ENCODE assay signal across 31 cellular contexts in genomic region chr10:106500585-106501525, GRCh38.
DNase-seq lines count a peak whose midpoint lies in the region; ATAC-seq, FAIRE-seq and TF ChIP-seq lines count a peak whose summit lies in the region.
"Had no signal": no experiment of that assay in that cellular context is flagged by ENCODE, and none has a peak within 500 bp of the region (broad histone marks: within the 10 kb centered on the region; RNA-seq: fewer than 3 reads in every experiment).

No MANE protein-coding gene starts in this region.

- H3K18ac ChIP-seq in neuronal stem cell (ENCODE audit: low read length): no peak overlapping the region

- H3K27ac Mint-ChIP-seq in neural progenitor cell: no peak overlapping the region
- H3K27ac Mint-ChIP-seq: activated naive CD4-positive, alpha-beta T cell treated with anti-CD3 and anti-CD28 coated beads, Interleukin-2, amount 50 U/mL, for 72 hours; activated T-helper 2 cell treated with anti-CD3 and anti-CD28 coated beads, Interferon-gamma antibody, Interleukin-2, Interleukin-4, amounts not matched to agents 10 μg/mL and 5 μg/mL and 100 μg/mL, durations not matched to agents 14 hours and 24 hours and 36 hours; CD8-positive, alpha-beta T cell; mesothelial cell of epicardium had no signal

- H3K23ac ChIP-seq in neuronal stem cell (ENCODE audit: low read depth, low read length, poor library complexity): no peak overlapping the region

- TF ChIP-seq CTCF in neural progenitor cell (IDR thresholded peaks at IDR 0.05) (no peak), HepG2 (CRISPR knock-in tag; IDR thresholded peaks at IDR 0.05) (no peak)

- no peak overlapping the region for H2BK5ac ChIP-seq in neuronal stem cell (ENCODE audit: low read length)

- DNase-seq in ELF-1 (ENCODE audit: low read depth, low spot score) (peak; percentile 41), NT2/D1 (ENCODE audit: low read depth, low spot score) (peak; percentile 30), epithelial cell of prostate (ENCODE audit: low read depth, low spot score) (no peak), neural progenitor cell (ENCODE audit: low spot score) (no peak), neuronal stem cell (ENCODE audit: low spot score) (no peak), NAMALWA (ENCODE audit: low spot score) (no peak), NCI-H510A treated with DMSO at 0.1 percent for 48 hours (lab: John Stamatoyannopoulos, UW) (no peak), HepG2 (ENCODE audit: low spot score) (no peak)
- DNase-seq: activated CD4-positive, alpha-beta T cell treated with anti-CD3 and anti-CD28 coated beads for 4 hours; activated CD8-positive, alpha-beta memory T cell treated with anti-CD3 and anti-CD28 coated beads for 24 hours; activated T-cell treated with anti-CD3 and anti-CD28 coated beads for 4 hours; amygdala; BE2C; CD8-positive, alpha-beta T cell; effector CD4-positive, alpha-beta T cell; HCEC 1CT; head of caudate nucleus; NCI-H2029; NCI-H226; NCI-H748 treated with DMSO at 0.1 percent for 48 hours; stimulated activated CD4-positive, alpha-beta T cell treated with anti-CD3 and anti-CD28 coated beads, Interleukin-4, amount 100 ng/mL, for 1 hour; stomach; T-helper 9 cell had no signal

- no peaks in the 10 kb centered on the region for H3K27me3 Mint-ChIP-seq in neural progenitor cell (ENCODE audit: insufficient read depth, low read depth)

- no peaks in the 10 kb centered on the region for H3K4me1 ChIP-seq in NT2/D1 (ENCODE audit: insufficient read depth, insufficient read length)
- H3K4me1 ChIP-seq in neural progenitor cell: peaks cover 14% of the 10 kb centered on the region
- H3K4me1 ChIP-seq in neuronal stem cell (ENCODE audit: control insufficient read depth in 2 of 2, insufficient read depth in 1 of 2, low read depth in 1 of 2, low read length in 2 of 2): no peaks in the 10 kb centered on the region
- H3K4me1 ChIP-seq in HepG2 (ENCODE audit: insufficient read depth, low read length): no peaks in the 10 kb centered on the region
- H3K4me1 ChIP-seq: BE2C, stomach, vagina had no signal

- H3F3A ChIP-seq in neural progenitor cell (ENCODE audit: low read depth): peaks cover 12% of the 10 kb centered on the region

- no peak overlapping the region for H4K91ac ChIP-seq in neuronal stem cell (ENCODE audit: low read depth, low read length, poor library complexity)

- POLR2A ChIA-PET in HepG2 (lab: Yijun Ruan, JAX): no interaction called here

- H2BK15ac ChIP-seq in neuronal stem cell (ENCODE audit: low read length): no peak overlapping the region

- WGBS in neuronal stem cell (ENCODE audit: extremely low coverage in 2 of 2, insufficient read length in 2 of 2, insufficient replicate concordance in 1 of 2), 2 donors: no CpG with 5 or more reads among the region's 1 CpG
- WGBS in HepG2 (ENCODE audit: low lambda C conversion rate): 3% methylated on average over 1 of the region's 1 CpG

- H3K14ac ChIP-seq in neuronal stem cell (ENCODE audit: low read length): no peak overlapping the region

- H3K4me1 Mint-ChIP-seq in neural progenitor cell: peaks cover 6% of the 10 kb centered on the region
- H3K4me1 Mint-ChIP-seq: mesothelial cell of epicardium had no signal

- in situ Hi-C loops in HepG2 (cut with HindIII; ENCODE audit: extremely low pct_ligation_motif_present, low pct_unique_long_range_greater_than_20kb): no loop called here

- no peak overlapping the region for H2BK12ac ChIP-seq in neuronal stem cell (ENCODE audit: low read length)

- H3K9me3 Mint-ChIP-seq in neural progenitor cell: no peaks in the 10 kb centered on the region
- H3K9me3 Mint-ChIP-seq: mesothelial cell of epicardium had no signal

- no peak for TF ChIP-seq EP300 in HepG2 (IDR thresholded peaks at IDR 0.05; ENCODE audit: low read depth in 2 of 2, low read length in 2 of 2)
- TF ChIP-seq EP300 in HepG2 (CRISPR knock-in tag; IDR thresholded peaks at IDR 0.05; ENCODE audit: borderline replicate concordance): no peak

- no peaks in the 10 kb centered on the region for H3K79me1 ChIP-seq in neuronal stem cell (ENCODE audit: low read depth, low read length)

- H4K20me1 ChIP-seq in neural progenitor cell (ENCODE audit: low read depth) (no peaks in the 10 kb centered on the region), HepG2 (ENCODE audit: insufficient read depth, low read length) (no peaks in the 10 kb centered on the region)

- ATAC-seq in HepG2: no peak
- ATAC-seq: activated naive CD4-positive, alpha-beta T cell treated with anti-CD3 and anti-CD28 coated beads, Interleukin-2, amount 50 U/mL, for 72 hours; CD8-positive, alpha-beta T cell; sciatic nerve had no signal

- intact Hi-C loops in HepG2 (cut with micrococcal nuclease; ENCODE audit: unreplicated experiment): no loop called here

- no peak overlapping the region for H3K9ac ChIP-seq in NT2/D1 (ENCODE audit: insufficient read length, low read depth)
- H3K9ac ChIP-seq in neural progenitor cell: no peak overlapping the region
- H3K9ac ChIP-seq in neuronal stem cell (ENCODE audit: low read depth, low read length, poor library complexity): no peak overlapping the region
- no peak overlapping the region for H3K9ac ChIP-seq in HepG2 (ENCODE audit: insufficient read depth, low read depth, low read length)

- H3K36me3 ChIP-seq in NT2/D1 (ENCODE audit: insufficient read depth, insufficient read length, low read length) (no peaks in the 10 kb centered on the region), neural progenitor cell (no peaks in the 10 kb centered on the region), neuronal stem cell (replicated peaks in 1 of 2; ENCODE audit: control insufficient read depth in 2 of 2, insufficient read depth in 2 of 2, low read length in 2 of 2) (no peaks in the 10 kb centered on the region), HepG2 (replicated peaks in 1 of 2; ENCODE audit: control insufficient read depth in 1 of 2, insufficient read depth in 2 of 2, low read length in 2 of 2) (no peaks in the 10 kb centered on the region)
- H3K36me3 ChIP-seq: BE2C, stomach, vagina had no signal

- H2AK5ac ChIP-seq in neuronal stem cell (ENCODE audit: low read depth, low read length): no peak overlapping the region

- TF ChIP-seq RAD21 in HepG2 (CRISPR knock-in tag; IDR thresholded peaks at IDR 0.05): no peak

- H3K9me3 ChIP-seq in NT2/D1 (ENCODE audit: insufficient read depth, low read length) (no peaks in the 10 kb centered on the region), neural progenitor cell (ENCODE audit: low read depth) (no peaks in the 10 kb centered on the region), neuronal stem cell (replicated peaks in 1 of 2; ENCODE audit: control insufficient read depth in 2 of 2, insufficient read depth in 1 of 2, low read depth in 1 of 2, low read length in 2 of 2) (no peaks in the 10 kb centered on the region), HepG2 (ENCODE audit: low read length) (peaks cover 80% of the 10 kb centered on the region)
- H3K9me3 ChIP-seq: BE2C, stomach, vagina had no signal

- H3K79me2 ChIP-seq in neural progenitor cell (ENCODE audit: low read depth): no peaks in the 10 kb centered on the region
- H3K79me2 ChIP-seq in HepG2 (ENCODE audit: insufficient read depth, low read length): no peaks in the 10 kb centered on the region

- peak overlapping the region; percentile 52 for H3K27ac ChIP-seq in epithelial cell of prostate
- H3K27ac ChIP-seq in neural progenitor cell: peak overlapping the region; percentile 27
- H3K27ac ChIP-seq in neuronal stem cell (replicated peaks; ENCODE audit: low read length): no peak overlapping the region
- H3K27ac ChIP-seq in HepG2 (ENCODE audit: extremely low read length, insufficient read depth, low read length): no peak overlapping the region
- H3K27ac ChIP-seq: stomach, vagina, VCaP had no signal

- H3K4ac ChIP-seq in neuronal stem cell (ENCODE audit: low read length): no peak overlapping the region

- no peak overlapping the region for H4K8ac ChIP-seq in neuronal stem cell (ENCODE audit: low read depth, low read length)

- no peak for FAIRE-seq in HepG2 (lab: Jason Lieb, UNC)
- FAIRE-seq: colon, GM12891 had no signal

- H3K4me2 ChIP-seq in neural progenitor cell: no peak overlapping the region
- H3K4me2 ChIP-seq in neuronal stem cell (ENCODE audit: insufficient read depth, low read length, poor library complexity, severe bottlenecking): no peak overlapping the region
- no peak overlapping the region for H3K4me2 ChIP-seq in HepG2 (ENCODE audit: low read depth, low read length)

- no peaks in the 10 kb centered on the region for H3K36me3 Mint-ChIP-seq in neural progenitor cell
- H3K36me3 Mint-ChIP-seq: activated naive CD4-positive, alpha-beta T cell treated with anti-CD3 and anti-CD28 coated beads, Interleukin-2, amount 50 U/mL, for 72 hours; CD8-positive, alpha-beta T cell; mesothelial cell of epicardium had no signal

- H2BK120ac ChIP-seq in neuronal stem cell (ENCODE audit: low read depth, low read length): no peak overlapping the region

- CTCF ChIA-PET in HepG2 (lab: Yijun Ruan, JAX; ENCODE audit: low intra/inter-chr PET ratio, low total read pairs): no interaction called here

- no peak for TF ChIP-seq POLR2A in HepG2 (IDR thresholded peaks at IDR 0.05; ENCODE audit: insufficient read depth in 1 of 2, low read depth in 2 of 2, low read length in 2 of 2)

- H3K27me3 ChIP-seq in NT2/D1 (ENCODE audit: insufficient read depth, insufficient read length): no peaks in the 10 kb centered on the region
- H3K27me3 ChIP-seq in neural progenitor cell: no peaks in the 10 kb centered on the region
- H3K27me3 ChIP-seq in neuronal stem cell (ENCODE audit: control insufficient read depth in 3 of 3, insufficient read depth in 3 of 3, low read depth in 1 of 3, low read length in 3 of 3): no peaks in the 10 kb centered on the region
- H3K27me3 ChIP-seq in HepG2 (ENCODE audit: control insufficient read depth in 1 of 2, insufficient read depth in 2 of 2, low read length in 2 of 2): no peaks in the 10 kb centered on the region
- H3K27me3 ChIP-seq: BE2C, stomach, vagina had no signal

- H2AFZ ChIP-seq in neural progenitor cell (replicated peaks) (peak overlapping the region; percentile 40), neuronal stem cell (ENCODE audit: low read length) (no peak overlapping the region), HepG2 (ENCODE audit: low read length) (no peak overlapping the region)

- H3K4me3 ChIP-seq in NT2/D1 (ENCODE audit: insufficient read length, low read depth): no peak overlapping the region
- no peak overlapping the region for H3K4me3 ChIP-seq in neural progenitor cell
- H3K4me3 ChIP-seq in neuronal stem cell (ENCODE audit: low read length in 2 of 2): no peak overlapping the region
- no peak overlapping the region for H3K4me3 ChIP-seq in HepG2 (replicated peaks in 1 of 3; ENCODE audit: insufficient read depth in 1 of 3, low read depth in 2 of 3, low read length in 3 of 3)
- H3K4me3 ChIP-seq: stomach, vagina had no signal

- no peak overlapping the region for H3K4me3 Mint-ChIP-seq in neural progenitor cell
- H3K4me3 Mint-ChIP-seq: CD8-positive, alpha-beta T cell; mesothelial cell of epicardium had no signal

- BruUV-seq in HepG2 (replicated peaks; lab: Mats Ljungman, UMichigan): no TSS peak

Comparison
In these comparisons a context has a peak if more than half of its experiments do, and no peak if none do; other contexts are left out.
1. DNase-seq: peak in ELF-1 (single experiment) and NT2/D1 (single experiment); none in epithelial cell of prostate (single experiment), neural progenitor cell (single experiment), neuronal stem cell (single experiment), NAMALWA (single experiment), NCI-H510A treated with DMSO at 0.1 percent for 48 hours (single experiment) and HepG2 (single experiment).
2. H3K27ac ChIP-seq: peak in epithelial cell of prostate (single experiment) and neural progenitor cell (single experiment); none in neuronal stem cell (single experiment) and HepG2 (single experiment).